ENCODE assay signal across 15 cellular contexts in the genomic region with DNA sequence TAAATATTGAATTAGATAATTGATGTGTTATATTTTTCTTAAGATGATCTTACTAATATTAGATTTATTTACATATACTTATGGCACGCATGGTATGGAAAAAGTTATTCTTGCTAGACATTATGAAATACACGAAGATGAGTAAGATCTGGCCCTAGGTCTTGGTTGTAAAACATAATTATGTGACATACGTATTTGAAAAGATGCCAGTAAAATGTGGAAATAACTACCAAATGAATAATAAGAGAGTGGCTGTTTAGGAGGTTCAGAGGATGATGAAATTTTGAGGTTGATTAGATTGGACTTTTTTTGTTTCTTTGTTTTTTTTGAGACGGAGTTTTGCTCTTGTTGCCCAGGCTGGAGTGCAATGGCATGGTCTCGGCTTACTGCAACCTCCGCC. TPM values are rescaled to one million over a fixed set of nuclear protein-coding genes. Genes with fewer than 3 reads are reported as not detected.
DNase-seq lines count a peak whose midpoint lies in the region; ATAC-seq and TF ChIP-seq lines count a peak whose summit lies in the region.
"Had no signal": no experiment of that assay in that cellular context is flagged by ENCODE, and none has a peak within 500 bp of the region (broad histone marks: within the 10 kb centered on the region; RNA-seq: fewer than 3 reads in every experiment).

No MANE protein-coding gene starts in this region.

- peaks cover 8% of the 10 kb centered on the region; the same call in 1 of the 2 replicates for H3K36me3 ChIP-seq in SK-N-MC (ENCODE audit: insufficient read depth, low read length)

- no peaks in the 10 kb centered on the region for H3K4me1 Mint-ChIP-seq in T-cell

- CTCF ChIA-PET in AG04449 (lab: Yijun Ruan, JAX) = interaction anchor here (1.5 kb wide), 1 partner anchor 18 kb away, joined by 7 read pairs; no protein-coding TSS in a partner anchor
- CTCF ChIA-PET in T-cell (lab: Charles Lee) = no interaction called here

- H3K27ac ChIP-seq in SK-N-MC = peak overlapping the region; percentile 63

- H3K9ac ChIP-seq in SK-N-MC (ENCODE audit: insufficient read length) = no peak overlapping the region

- H3K4me3 Mint-ChIP-seq in T-cell = no peak overlapping the region
- H3K4me3 Mint-ChIP-seq: activated CD8-positive, alpha-beta T cell treated with anti-CD3 and anti-CD28 coated beads, Interleukin-2, amount 10 ng/mL, durations not matched to agents 7 days and 5 days had no signal

- H3K9me3 ChIP-seq in SK-N-MC (ENCODE audit: low read depth, low read length) = no peaks in the 10 kb centered on the region

- ATAC-seq in T-cell (replicated peaks in 1 of 4) = no peak
- ATAC-seq in Right ventricle myocardium superior (ENCODE audit: poor library complexity) = no peak
- ATAC-seq: activated CD8-positive, alpha-beta T cell treated with anti-CD3 and anti-CD28 coated beads, Interleukin-2, amount 10 ng/mL, durations not matched to agents 7 days and 5 days had no signal

- peak; percentile 75 for DNase-seq in AG04449 (ENCODE audit: low read depth, low spot score)
- peak; percentile 21 for DNase-seq in HPDE6-E6E7 (ENCODE audit: extremely low spot score)
- peak; percentile 69 for DNase-seq in SK-N-MC (ENCODE audit: low read depth, low spot score)
- DNase-seq in fibroblast of pulmonary artery (ENCODE audit: low read depth) = peak; percentile 96
- DNase-seq in T-cell = no peak
- no peak for DNase-seq in amygdala (lab: John Stamatoyannopoulos, UW)
- no peak for DNase-seq in NCI-H2029 (lab: John Stamatoyannopoulos, UW)
- DNase-seq in Right ventricle myocardium superior = no peak
- DNase-seq: activated CD8-positive, alpha-beta T cell treated with anti-CD3 and anti-CD28 coated beads, Interleukin-2, amount 10 ng/mL, durations not matched to agents 7 days and 5 days; activated effector memory CD4-positive, alpha-beta T cell treated with Interleukin-2 at 50 U/mL for 16 hours; H7; islet precursor cell; NCI-H1694; NCI-H526 treated with DMSO at 0.1 percent for 48 hours; SHP77 had no signal

- H3K36me3 Mint-ChIP-seq in T-cell = peaks cover 25% of the 10 kb centered on the region

- H3K27me3 Mint-ChIP-seq in T-cell = no peaks in the 10 kb centered on the region

- intact Hi-C loops in Right ventricle myocardium superior (cut with DNase I) = no loop called here

- H3K4me3 ChIP-seq in AG04449 (ENCODE audit: low read depth, low read length) = no peak overlapping the region
- no peak overlapping the region for H3K4me3 ChIP-seq in SK-N-MC
- H3K4me3 ChIP-seq in fibroblast of pulmonary artery (replicated peaks; ENCODE audit: low read depth, low read length) = no peak overlapping the region

- no peak for TF ChIP-seq CTCF in AG04449 (IDR thresholded peaks at IDR 0.05; ENCODE audit: insufficient read depth, low read length, missing control alignments)
- no peak for TF ChIP-seq CTCF in fibroblast of pulmonary artery (IDR thresholded peaks at IDR 0.05; ENCODE audit: low read length, missing control alignments)

- no peaks in the 10 kb centered on the region for H3K9me3 Mint-ChIP-seq in T-cell

- no peak overlapping the region for H3K27ac Mint-ChIP-seq in T-cell
- H3K27ac Mint-ChIP-seq: activated CD8-positive, alpha-beta T cell treated with anti-CD3 and anti-CD28 coated beads, Interleukin-2, amount 10 ng/mL, durations not matched to agents 7 days and 5 days had no signal

- POLR2A ChIA-PET in AG04449 (lab: Yijun Ruan, JAX) (no interaction called here), T-cell (lab: Charles Lee) (no interaction called here)

RNA-seq across cellular contexts. Expression of a gene that starts 41.4 kb away (rescaled TPM):
- total RNA-seq in T-cell = 10 to 100 TPM in 1 of 5 donors, 1 to 10 TPM in 4; 7.5 to 10.5 (median 8.7) TPM
- total RNA-seq in Right ventricle myocardium superior = 2.9 TPM

RNA-seq across cellular contexts. Expression of a gene that starts 42.8 kb away (rescaled TPM):
- total RNA-seq in T-cell (10 to 100 TPM; 33.8 to 49.3 (median 45.2) TPM), Right ventricle myocardium superior (124 TPM)

Comparison
In these comparisons a context has a peak if more than half of its experiments do, and no peak if none do; other contexts are left out.
1. DNase-seq: peak in AG04449 (single experiment), HPDE6-E6E7 (single experiment), SK-N-MC (single experiment) and fibroblast of pulmonary artery (single experiment); none in T-cell (0 of 34), amygdala (0 of 56), NCI-H2029 (single experiment) and Right ventricle myocardium superior (single experiment).